8 cellular contexts compared by ENCODE assay signal in genomic region chr2:202870431-202871160, GRCh38. TPM values are rescaled to one million over a fixed set of nuclear protein-coding genes. Genes with fewer than 3 reads are reported as not detected.
A peak's percentile ranks its signal among the peaks of the same experiment; 100 is the strongest.
DNase-seq lines count a peak whose midpoint lies in the region; ATAC-seq and TF ChIP-seq lines count a peak whose summit lies in the region.

No MANE protein-coding gene starts in this region.

- CTCF ChIA-PET in T-cell (lab: Charles Lee): interaction anchor here (0.5 to 1.8 kb wide), 9 partner anchors 40 to 416 kb away, joined by 3 to 20 read pairs (median 3); partner anchors contain the start of gene WDR12 (in 1 of the 2)

- H3K9me3 ChIP-seq in right cardiac atrium (ENCODE audit: control insufficient read depth, low read length): no peaks in the 10 kb centered on the region

- H3K36me3 ChIP-seq in rectal smooth muscle tissue (ENCODE audit: control insufficient read depth, insufficient read depth, low read length): no peaks in the 10 kb centered on the region

- peak overlapping the region; percentile 56 for H3K4me3 ChIP-seq in right cardiac atrium (ENCODE audit: low read length)
- peak overlapping the region; percentile 89 for H3K4me3 ChIP-seq in rectal smooth muscle tissue (ENCODE audit: low read length)

- TF ChIP-seq CTCF in GM12874 (IDR thresholded peaks at IDR 0.05; ENCODE audit: insufficient read depth, low read depth, low read length): peak; percentile 78

- intact Hi-C loops in right cardiac atrium (cut with DNase I): no loop called here

- H3K27me3 Mint-ChIP-seq in T-cell: no peaks in the 10 kb centered on the region

- H3K9me3 Mint-ChIP-seq in T-cell: no peaks in the 10 kb centered on the region

- H3K27me3 ChIP-seq in right cardiac atrium (ENCODE audit: control insufficient read depth, insufficient read depth) (no peaks in the 10 kb centered on the region), rectal smooth muscle tissue (ENCODE audit: control insufficient read depth, insufficient read depth, low read length) (no peaks in the 10 kb centered on the region)

- peaks cover 8 to 13% (median 11%) of the 10 kb centered on the region in 3 donors for H3K4me1 Mint-ChIP-seq in T-cell

- peak overlapping the region; percentile 92 to 93 (median 93) for H3K4me3 Mint-ChIP-seq in T-cell

- peak; percentile 78 for DNase-seq in NCI-H1436 (lab: John Stamatoyannopoulos, UW)
- DNase-seq in T-cell: peak; percentile 20 to 69 (median 47)
- peak in 45 of 56 donors; percentile 2 to 68 (median 31) for DNase-seq in amygdala (lab: John Stamatoyannopoulos, UW)
- peak; percentile 60 to 82 (median 81) for DNase-seq in right cardiac atrium
- no peak for DNase-seq in middle frontal gyrus (ENCODE audit: extremely low spot score, low spot score)

- peak overlapping the region; percentile 13 for H3K9ac ChIP-seq in rectal smooth muscle tissue (ENCODE audit: low read length)

- H3K4me1 ChIP-seq in right cardiac atrium (ENCODE audit: control insufficient read depth, insufficient read depth, low read length) (no peaks in the 10 kb centered on the region), rectal smooth muscle tissue (ENCODE audit: control insufficient read depth, insufficient read depth, low read length) (no peaks in the 10 kb centered on the region)

- POLR2A ChIA-PET in T-cell (lab: Charles Lee): interaction anchor here (0.6 kb wide), 2 partner anchors 294 to 665 kb away, joined by 3 read pairs; no protein-coding TSS in a partner anchor

- 6% methylated on average over 25 of the region's 25 CpGs for WGBS in right cardiac atrium

- H3K27ac ChIP-seq in right cardiac atrium (ENCODE audit: low read length) (peak overlapping the region; percentile 48), rectal smooth muscle tissue (ENCODE audit: low read depth, low read length) (peak overlapping the region; percentile 81)

- ATAC-seq in HG02798 (IDR thresholded peaks at IDR 0.05; ENCODE audit: poor library complexity, unreplicated experiment) (peak; percentile 58), T-cell (replicated peaks in 1 of 4) (peak; percentile 76 to 81 (median 79)), right cardiac atrium (peak; percentile 49 to 53)

- H3K36me3 Mint-ChIP-seq in T-cell: no peaks in the 10 kb centered on the region

- H3K27ac Mint-ChIP-seq in T-cell: peak overlapping the region; percentile 71 to 75

RNA-seq across cellular contexts. Expression of gene ICA1L, which starts 1.0 kb away (rescaled TPM):
- total RNA-seq in T-cell (1 to 10 TPM; 2.0 to 4.3 (median 2.5) TPM), right cardiac atrium (10 to 100 TPM in 3 of 4 donors, 1 to 10 TPM in 1; 7.3 to 17.7 (median 12.8) TPM)
- polyA plus RNA-seq in right cardiac atrium: 5.1 TPM

RNA-seq across cellular contexts. Expression of gene WDR12, which starts 40.9 kb away (rescaled TPM):
- 10 to 100 TPM; 10.3 to 34.5 (median 27.5) TPM for total RNA-seq in T-cell
- 10 to 100 TPM; 39.7 to 57.5 (median 54.1) TPM for total RNA-seq in right cardiac atrium
- polyA plus RNA-seq in right cardiac atrium: 29.4 TPM

RNA-seq across cellular contexts. Expression of gene CARF, which starts 41.5 kb away (rescaled TPM):
- total RNA-seq in T-cell (10 to 100 TPM; 13.3 to 20.9 (median 17.0) TPM), right cardiac atrium (10 to 100 TPM in 1 of 4 donors, 1 to 10 TPM in 3; 7.4 to 10.2 (median 9.3) TPM)
- polyA plus RNA-seq in right cardiac atrium: 2.8 TPM
